ENCODE assay signal across 14 cellular contexts in the genomic region with DNA sequence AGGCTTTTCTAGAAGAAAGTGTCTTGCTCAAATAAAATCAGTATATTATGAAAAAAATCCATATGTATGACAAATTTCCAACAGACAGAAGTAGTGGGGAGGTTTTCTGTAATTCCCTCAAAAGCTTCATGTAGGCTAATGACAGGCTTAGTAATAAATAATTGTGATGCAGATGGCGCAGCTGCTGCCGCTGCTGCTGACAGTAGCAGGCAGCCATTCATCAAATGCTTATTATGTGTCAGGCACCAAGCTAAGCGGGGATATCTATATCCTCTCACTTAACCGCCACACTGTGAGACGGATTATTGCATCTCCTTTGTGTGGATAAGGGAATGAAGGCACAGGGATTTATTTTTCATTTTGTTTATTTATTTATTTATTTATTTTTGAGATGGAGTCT.
"Had no signal": no experiment of that assay in that cellular context is flagged by ENCODE, and none has a peak within 500 bp of the region (broad histone marks: within the 10 kb centered on the region; RNA-seq: fewer than 3 reads in every experiment).

No MANE protein-coding gene starts in this region.

- H3K4me3 Mint-ChIP-seq: activated CD8-positive, alpha-beta memory T cell treated with anti-CD3 and anti-CD28 coated beads, Interleukin-2, amount 10 ng/mL, durations not matched to agents 7 days and 5 days; activated naive CD8-positive, alpha-beta T cell treated with anti-CD3 and anti-CD28 coated beads, Interleukin-2, amount 10 ng/mL, durations not matched to agents 7 days and 5 days; activated T-cell treated with anti-CD3 and anti-CD28 coated beads, Interleukin-2, amount 50 U/mL, for 4 hours had no signal

- H3K4me1 ChIP-seq: ascending aorta, heart right ventricle, right atrium auricular region, thyroid gland had no signal

- H3K27ac Mint-ChIP-seq: activated CD8-positive, alpha-beta memory T cell treated with anti-CD3 and anti-CD28 coated beads, Interleukin-2, amount 10 ng/mL, durations not matched to agents 7 days and 5 days; activated naive CD8-positive, alpha-beta T cell treated with anti-CD3 and anti-CD28 coated beads, Interleukin-2, amount 10 ng/mL, durations not matched to agents 7 days and 5 days had no signal

- H3K4me3 ChIP-seq: ascending aorta, dorsolateral prefrontal cortex, heart right ventricle, right atrium auricular region, skin epidermis, thyroid gland had no signal

- H3K36me3 ChIP-seq: ascending aorta, heart right ventricle, right atrium auricular region, thyroid gland had no signal

- H3K27me3 ChIP-seq: ascending aorta, dorsolateral prefrontal cortex, right atrium auricular region, thyroid gland had no signal

- H3K36me3 Mint-ChIP-seq: activated naive CD8-positive, alpha-beta T cell treated with anti-CD3 and anti-CD28 coated beads, Interleukin-2, amount 10 ng/mL, durations not matched to agents 7 days and 5 days had no signal

- DNase-seq: activated CD4-positive, alpha-beta T cell treated with anti-CD3 and anti-CD28 coated beads for 1 hour; activated CD4-positive, alpha-beta T cell treated with anti-CD3 and anti-CD28 coated beads, Interleukin-2, amount 50 U/mL, for 48 hours; activated CD8-positive, alpha-beta memory T cell treated with anti-CD3 and anti-CD28 coated beads, Interleukin-2, amount 10 ng/mL, durations not matched to agents 7 days and 5 days; activated effector memory CD4-positive, alpha-beta T cell treated with anti-CD3 and anti-CD28 coated beads, Interleukin-2, amount 50 U/mL, for 16 hours; activated naive CD8-positive, alpha-beta T cell treated with anti-CD3 and anti-CD28 coated beads, Interleukin-2, amount 10 ng/mL, durations not matched to agents 7 days and 5 days; activated T-cell treated with anti-CD3 and anti-CD28 coated beads, Interleukin-2, amount 50 U/mL, for 4 hours; dorsolateral prefrontal cortex; heart right ventricle; islet precursor cell; T-helper 9 cell; thyroid gland had no signal

- H3K27ac ChIP-seq: ascending aorta, dorsolateral prefrontal cortex, heart right ventricle, right atrium auricular region, skin epidermis, thyroid gland had no signal

- H3K9me3 Mint-ChIP-seq: activated T-cell treated with anti-CD3 and anti-CD28 coated beads, Interleukin-2, amount 50 U/mL, for 4 hours had no signal

- H3K9me3 ChIP-seq: ascending aorta, thyroid gland had no signal

- H3K4me1 Mint-ChIP-seq: activated CD8-positive, alpha-beta memory T cell treated with anti-CD3 and anti-CD28 coated beads, Interleukin-2, amount 10 ng/mL, durations not matched to agents 7 days and 5 days had no signal

- ATAC-seq: activated CD8-positive, alpha-beta memory T cell treated with anti-CD3 and anti-CD28 coated beads, Interleukin-2, amount 10 ng/mL, durations not matched to agents 7 days and 5 days; activated T-cell treated with anti-CD3 and anti-CD28 coated beads, Interleukin-2, amount 50 U/mL, for 4 hours; heart right ventricle had no signal
